ENCODE assay signal across 8 cellular contexts in genomic region chr15:69031013-69032001, GRCh38. TPM values are rescaled to one million over a fixed set of nuclear protein-coding genes. Genes with fewer than 3 reads are reported as not detected.
A peak's percentile ranks its signal among the peaks of the same experiment; 100 is the strongest.
DNase-seq lines count a peak whose midpoint lies in the region; ATAC-seq, FAIRE-seq and TF ChIP-seq lines count a peak whose summit lies in the region.

No MANE protein-coding gene starts in this region.

- POLR2A ChIA-PET in endothelial cell of umbilical vein (lab: Charles Lee), result no interaction called here

- BruUV-seq in endothelial cell of umbilical vein (replicated peaks; lab: Mats Ljungman, UMichigan), result no TSS peak

- no peak overlapping the region for H3K9ac ChIP-seq in endothelial cell of umbilical vein (replicated peaks; ENCODE audit: extremely low read depth, insufficient read depth, low read length)

- peak; percentile 40 for FAIRE-seq in endothelial cell of umbilical vein (lab: Jason Lieb, UNC)

- TF ChIP-seq POLR2A in endothelial cell of umbilical vein (IDR thresholded peaks at IDR 0.05; ENCODE audit: low read depth, low read length), result no peak
- TF ChIP-seq POLR2A in thyroid gland (IDR thresholded peaks at IDR 0.05), result no peak

- H3K36me3 ChIP-seq in endothelial cell of umbilical vein (ENCODE audit: control insufficient read depth in 2 of 2, extremely low read depth in 1 of 2, insufficient read depth in 2 of 2, low read length in 2 of 2), result no peaks in the 10 kb centered on the region
- H3K36me3 ChIP-seq in mesodermal cell (ENCODE audit: control insufficient read depth, insufficient read depth, low read length), result no peaks in the 10 kb centered on the region
- no peaks in the 10 kb centered on the region for H3K36me3 ChIP-seq in thyroid gland

- no peak for ATAC-seq in GM21576 (IDR thresholded peaks at IDR 0.05; ENCODE audit: unreplicated experiment)

- peak overlapping the region in 2 of 3 experiments; percentile 9 to 24 for H3K4me3 ChIP-seq in endothelial cell of umbilical vein (replicated peaks in 1 of 3; ENCODE audit: insufficient read depth in 1 of 3, low read depth in 1 of 3, low read length in 3 of 3)
- H3K4me3 ChIP-seq in mesodermal cell (ENCODE audit: extremely low read depth, insufficient read depth, low read length, poor library complexity, severe bottlenecking), result peak overlapping the region; percentile 28
- H3K4me3 ChIP-seq in thyroid gland (replicated peaks in 1 of 3), result peak overlapping the region in 1 of 3 donors; percentile 23

- CTCF ChIA-PET in endothelial cell of umbilical vein (lab: Charles Lee), result interaction anchor here (0.6 to 2.4 kb wide), 25 partner anchors 8 to 477 kb away, joined by 3 to 23 read pairs (median 5); partner anchors contain the start of gene NOX5

- H3K27ac ChIP-seq in endothelial cell of umbilical vein (ENCODE audit: insufficient read depth, low read depth, low read length) (no peak overlapping the region), mesodermal cell (ENCODE audit: low read depth, low read length, severe bottlenecking) (no peak overlapping the region), thyroid gland (no peak overlapping the region)

- intact Hi-C loops in endothelial cell of umbilical vein (cut with micrococcal nuclease) (no loop called here), thyroid gland (cut with DNase I) (no loop called here)

- H3K4me1 ChIP-seq in endothelial cell of umbilical vein (ENCODE audit: control insufficient read depth, extremely low read depth, insufficient read depth, low read length), result no peaks in the 10 kb centered on the region
- H3K4me1 ChIP-seq in mesodermal cell (ENCODE audit: control insufficient read depth, insufficient read depth, low read length, poor library complexity, severe bottlenecking), result peaks cover 4% of the 10 kb centered on the region
- peaks cover 0 to 5% of the 10 kb centered on the region in 2 donors for H3K4me1 ChIP-seq in thyroid gland

- no peaks in the 10 kb centered on the region for H3K79me2 ChIP-seq in endothelial cell of umbilical vein (ENCODE audit: control insufficient read depth, insufficient read depth, low read length)

- DNase-seq in AG20443 (ENCODE audit: low spot score), result peak; percentile 71
- peak; percentile 68 for DNase-seq in HT-29 (ENCODE audit: low spot score)
- DNase-seq in activated CD4-positive, alpha-beta T cell treated with anti-CD3 and anti-CD28 coated beads for 48 hours, result peak; percentile 62
- peak; percentile 35 for DNase-seq in endothelial cell of umbilical vein (ENCODE audit: low read depth, low spot score)
- peak; percentile 40 to 44 for DNase-seq in thyroid gland
- DNase-seq in COR-L47 (lab: John Stamatoyannopoulos, UW), result no peak

- H3K4me2 ChIP-seq in endothelial cell of umbilical vein (ENCODE audit: insufficient read depth, low read length), result peak overlapping the region; percentile 24

- WGBS in mesodermal cell (ENCODE audit: insufficient coverage in 2 of 2), 2 experiments, result 13 to 16% methylated on average over 38 of the region's 42 CpGs
- 24 to 59% methylated on average over 8 to 23 of the region's 42 CpGs for WGBS in thyroid gland, 2 donors

- no peaks in the 10 kb centered on the region for H3K9me3 ChIP-seq in endothelial cell of umbilical vein (replicated peaks; ENCODE audit: control insufficient read depth, insufficient read depth, low read length)
- H3K9me3 ChIP-seq in mesodermal cell (ENCODE audit: control insufficient read depth, low read length), result no peaks in the 10 kb centered on the region
- H3K9me3 ChIP-seq in thyroid gland, result no peaks in the 10 kb centered on the region

- dilution Hi-C loops in endothelial cell of umbilical vein (cut with MboI; ENCODE audit: extremely low pct_ligation_motif_present, low sequenced_read_pairs), result no loop called here

- H3K27me3 ChIP-seq in endothelial cell of umbilical vein (ENCODE audit: control insufficient read depth in 2 of 2, insufficient read depth in 2 of 2, low read length in 2 of 2) (peaks cover 0 to 2% of the 10 kb centered on the region in 2 experiments), thyroid gland (no peaks in the 10 kb centered on the region)

- peak overlapping the region; percentile 87 for H2AFZ ChIP-seq in endothelial cell of umbilical vein (ENCODE audit: low read depth, low read length)

- no peaks in the 10 kb centered on the region for H3K9me1 ChIP-seq in endothelial cell of umbilical vein (replicated peaks; ENCODE audit: control insufficient read depth, extremely low read depth, insufficient read depth, low read length)

- H4K20me1 ChIP-seq in endothelial cell of umbilical vein (replicated peaks; ENCODE audit: control insufficient read depth, extremely low read depth, insufficient read depth, low read length), result no peaks in the 10 kb centered on the region

- TF ChIP-seq CTCF in endothelial cell of umbilical vein (IDR thresholded peaks at IDR 0.05; ENCODE audit: extremely low read depth in 1 of 2, insufficient read depth in 1 of 2, low read depth in 1 of 2, low read length in 2 of 2) (peak; percentile 56 to 70), thyroid gland (IDR thresholded peaks at IDR 0.05) (peak in 2 of 6 experiments; percentile 43 to 50)

TF ChIP-seq in endothelial cell of umbilical vein, 7 proteins besides CTCF, POLR2A, EP300 and RAD21:
- TF ChIP-seq MYC (IDR thresholded peaks at IDR 0.05; ENCODE audit: low read depth, low read length), result no peak
- TF ChIP-seq FOS (IDR thresholded peaks at IDR 0.05; ENCODE audit: borderline replicate concordance, insufficient read depth, low read length), result no peak
- TF ChIP-seq JUN (IDR thresholded peaks at IDR 0.05; ENCODE audit: borderline replicate concordance, insufficient read depth, insufficient read length, low read depth), result no peak
- TF ChIP-seq EZH2 (IDR thresholded peaks at IDR 0.05; ENCODE audit: borderline replicate concordance, low read depth, low read length, severe bottlenecking), result no peak
- TF ChIP-seq, protein P1, sequence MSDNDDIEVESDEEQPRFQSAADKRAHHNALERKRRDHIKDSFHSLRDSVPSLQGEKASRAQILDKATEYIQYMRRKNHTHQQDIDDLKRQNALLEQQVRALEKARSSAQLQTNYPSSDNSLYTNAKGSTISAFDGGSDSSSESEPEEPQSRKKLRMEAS (IDR thresholded peaks at IDR 0.05; ENCODE audit: insufficient read depth, insufficient read length), result no peak
- TF ChIP-seq POLR2AphosphoS5 (IDR thresholded peaks at IDR 0.05; ENCODE audit: insufficient read depth, low read depth, low read length), result no peak

RNA-seq across cellular contexts. Expression of gene NOX5, which starts 16.8 kb away (rescaled TPM):
- not detected in 2 replicates for total RNA-seq in HT-29 (2014; rRNA removed; shearing (Covaris generic))
- total RNA-seq in endothelial cell of umbilical vein (0.07 TPM in 1 of 2 replicates, not detected in the other), thyroid gland (under 1 TPM; 0.22 to 0.88 (median 0.50) TPM)
- polyA plus RNA-seq in endothelial cell of umbilical vein, result 0.08 and 0.14 TPM in 2 replicates
- polyA plus RNA-seq in endothelial cell of umbilical vein (2011; cell fraction: cytosol; rRNA removed), result 0.03 and 0.06 TPM in 2 replicates
- 0.33 and 0.53 TPM in 2 replicates for polyA plus RNA-seq in endothelial cell of umbilical vein (2011; cell fraction: nucleus; rRNA removed)
- 0.09 and 0.12 TPM in 2 replicates for polyA plus RNA-seq in endothelial cell of umbilical vein (2012)
- polyA minus RNA-seq in endothelial cell of umbilical vein, result 0.06 and 0.39 TPM in 2 replicates
- 0.61 TPM for polyA minus RNA-seq in endothelial cell of umbilical vein (2011; cell fraction: cytosol; rRNA and poly(A)+ RNA removed)
- 0.10 and 0.19 TPM in 2 replicates for polyA minus RNA-seq in endothelial cell of umbilical vein (2011; cell fraction: nucleus; rRNA and poly(A)+ RNA removed)
- 0.48 TPM for polyA plus RNA-seq in mesodermal cell (2013, experiment 1 of 2)
- polyA plus RNA-seq in mesodermal cell (2013, experiment 2 of 2), result 1.1 TPM
